ENCODE assay signal across 9 cellular contexts in genomic region chr1:214549604-214550338, GRCh38. TPM values are rescaled to one million over a fixed set of nuclear protein-coding genes. Genes with fewer than 3 reads are reported as not detected.
DNase-seq lines count a peak whose midpoint lies in the region; ATAC-seq, FAIRE-seq and TF ChIP-seq lines count a peak whose summit lies in the region.
"Had no signal": no experiment of that assay in that cellular context is flagged by ENCODE, and none has a peak within 500 bp of the region (broad histone marks: within the 10 kb centered on the region; RNA-seq: fewer than 3 reads in every experiment).

No MANE protein-coding gene starts in this region.

- intact Hi-C loops in pancreas (cut with DNase I): no loop called here

- H3K4me1 ChIP-seq in endodermal cell (ENCODE audit: control insufficient read depth, insufficient read depth, low read length) (peaks cover 26% of the 10 kb centered on the region), pancreas (peaks cover 15 to 28% (median 15%) of the 10 kb centered on the region in 3 donors)

- DNase-seq in DMS 273 treated with DMSO at 0.1 percent for 48 hours (lab: John Stamatoyannopoulos, UW): peak; percentile 52
- DNase-seq in NCI-H1694 treated with DMSO at 0.1 percent for 48 hours (lab: John Stamatoyannopoulos, UW): peak; percentile 29
- peak; percentile 67 for DNase-seq in endodermal cell
- DNase-seq in pancreas: no peak
- no peak for DNase-seq in globus pallidus (ENCODE audit: low spot score)
- no peak for DNase-seq in NK-92 treated with Interleukin-12 subunit alpha and Interleukin-12 subunit beta, amount 100 ng/mL, for 24 hours (lab: John Stamatoyannopoulos, UW)
- DNase-seq in OCI-M2 (lab: John Stamatoyannopoulos, UW; ENCODE audit: unreplicated experiment): no peak

- peak overlapping the region; percentile 84 for H3K4me3 Mint-ChIP-seq in endodermal cell
- H3K4me3 Mint-ChIP-seq: central memory CD8-positive, alpha-beta T cell had no signal

- H3K4me1 Mint-ChIP-seq in endodermal cell: peaks cover 65% of the 10 kb centered on the region
- H3K4me1 Mint-ChIP-seq: central memory CD8-positive, alpha-beta T cell had no signal

- peak overlapping the region; percentile 100 for H3K27ac Mint-ChIP-seq in endodermal cell

- FAIRE-seq in pancreas (lab: Jason Lieb, UNC): no peak

- peak overlapping the region; percentile 97 for H3K9ac ChIP-seq in endodermal cell (ENCODE audit: extremely low read depth, low read length, poor library complexity, severe bottlenecking)

- WGBS in endodermal cell (ENCODE audit: insufficient coverage in 1 of 2, insufficient read length in 1 of 2), 2 experiments: 47 to 82% methylated on average over 4 to 10 of the region's 10 CpGs
- 65 to 66% methylated on average over 10 of the region's 10 CpGs for WGBS in pancreas, 2 donors

- H3K27ac ChIP-seq in endodermal cell (ENCODE audit: low read depth, low read length): no peak overlapping the region
- peak overlapping the region in 2 of 4 donors; percentile 90 to 96 for H3K27ac ChIP-seq in pancreas

- H3K9me3 Mint-ChIP-seq in endodermal cell: no peaks in the 10 kb centered on the region
- H3K9me3 Mint-ChIP-seq: central memory CD8-positive, alpha-beta T cell had no signal

- no peak for ATAC-seq in pancreas
- no peak for ATAC-seq in HG03097 (IDR thresholded peaks at IDR 0.05; ENCODE audit: low FRiP score, unreplicated experiment)

- H3K27me3 ChIP-seq in endodermal cell (ENCODE audit: control insufficient read depth, insufficient read depth, low read length, poor library complexity, severe bottlenecking): no peaks in the 10 kb centered on the region
- no peaks in the 10 kb centered on the region for H3K27me3 ChIP-seq in pancreas

- H3K4me3 ChIP-seq in endodermal cell (ENCODE audit: low read length): peak overlapping the region; percentile 92
- peak overlapping the region in 3 of 4 donors; percentile 68 to 90 (median 74) for H3K4me3 ChIP-seq in pancreas

- H3K9me3 ChIP-seq in endodermal cell (ENCODE audit: control insufficient read depth, low read length): no peaks in the 10 kb centered on the region
- H3K9me3 ChIP-seq in pancreas: no peaks in the 10 kb centered on the region

- H3K36me3 ChIP-seq in endodermal cell (ENCODE audit: control insufficient read depth, insufficient read depth, low read length): no peaks in the 10 kb centered on the region
- no peaks in the 10 kb centered on the region for H3K36me3 ChIP-seq in pancreas

- H3K27me3 Mint-ChIP-seq in endodermal cell (ENCODE audit: insufficient read depth): no peaks in the 10 kb centered on the region

- TF ChIP-seq CTCF in endodermal cell (conservative IDR thresholded peaks at IDR 0.05): peak; percentile 58
- TF ChIP-seq CTCF in pancreas (IDR thresholded peaks at IDR 0.05): no peak

- H3K36me3 Mint-ChIP-seq in endodermal cell (ENCODE audit: low read depth): no peaks in the 10 kb centered on the region

RNA-seq across cellular contexts. Expression of gene PTPN14, which starts 1.6 kb away (rescaled TPM):
- total RNA-seq in endodermal cell (10 to 100 TPM; 72.6 to 93.2 TPM), pancreas (10 to 100 TPM in 4 of 6 donors, 1 to 10 TPM in 2; 7.1 to 17.5 (median 14.9) TPM)
- polyA plus RNA-seq in endodermal cell (2013, experiment 1 of 2): 20.1 TPM
- polyA plus RNA-seq in endodermal cell (2013, experiment 2 of 2): 23.3 TPM
- 1 to 10 TPM; 1.9 to 3.7 TPM for polyA plus RNA-seq in pancreas

RNA-seq across cellular contexts. Expression of gene CENPF, which starts 53.2 kb away (rescaled TPM):
- total RNA-seq in endodermal cell (10 to 100 TPM; 77.2 to 87.2 TPM), pancreas (1 to 10 TPM in 2 of 6 donors, under 1 TPM in 4; 0.09 to 2.0 (median 0.65) TPM)
- polyA plus RNA-seq in endodermal cell (2013, experiment 1 of 2): 95.0 TPM
- polyA plus RNA-seq in endodermal cell (2013, experiment 2 of 2): 126 TPM
- under 1 TPM; 0.05 to 0.15 TPM for polyA plus RNA-seq in pancreas

Comparison
In these comparisons a context has a peak if more than half of its experiments do, and no peak if none do; other contexts are left out.
1. DNase-seq: peak in DMS 273 treated with DMSO at 0.1 percent for 48 hours (single experiment), NCI-H1694 treated with DMSO at 0.1 percent for 48 hours (single experiment) and endodermal cell (single experiment); none in pancreas (0 of 6), globus pallidus (single experiment), NK-92 treated with Interleukin-12 subunit alpha and Interleukin-12 subunit beta, amount 100 ng/mL, for 24 hours (single experiment) and OCI-M2 (single experiment).
2. RNA of gene CENPF, which starts 53.2 kb away (total RNA-seq): 77.2 to 87.2 TPM in endodermal cell; 0.09 to 2.0 TPM in pancreas; every median in the first group is over 10 times any median in the second.